8 cellular contexts compared by ENCODE assay signal in the genomic region with DNA sequence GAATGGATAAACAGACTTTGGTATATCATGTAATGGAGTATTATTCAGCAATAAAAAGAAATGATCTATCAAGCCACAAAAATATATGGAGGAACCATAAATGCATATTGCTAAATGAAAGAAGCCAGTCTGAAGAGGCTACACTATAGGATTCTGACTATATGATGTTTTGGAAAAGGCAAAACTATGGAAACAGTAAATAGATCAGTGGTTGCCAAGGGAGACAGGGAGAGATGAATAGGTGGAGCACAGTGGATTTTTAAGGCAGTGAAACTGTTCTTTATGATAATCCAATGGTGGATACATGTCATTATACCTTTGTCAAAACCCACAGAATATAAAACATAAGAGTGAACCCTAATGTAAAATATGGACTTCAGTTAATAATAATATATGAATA.
"Had no signal": no experiment of that assay in that cellular context is flagged by ENCODE, and none has a peak within 500 bp of the region (broad histone marks: within the 10 kb centered on the region; RNA-seq: fewer than 3 reads in every experiment).

No MANE protein-coding gene starts in this region.

- H3K9ac ChIP-seq: GM23248 had no signal

- H3K9me3 ChIP-seq: HAP-1 had no signal

- H2AFZ ChIP-seq: GM23248 had no signal

- H3K27ac ChIP-seq: GM23248 had no signal

- H3K36me3 ChIP-seq: HAP-1 had no signal

- ATAC-seq: HCT116 had no signal

- H3K4me3 ChIP-seq: GM23248, HAP-1 had no signal

- DNase-seq: GM23248, GOT3, H7, HFFc6, IMR-90, KBM-7 had no signal
